In the genomic region with DNA sequence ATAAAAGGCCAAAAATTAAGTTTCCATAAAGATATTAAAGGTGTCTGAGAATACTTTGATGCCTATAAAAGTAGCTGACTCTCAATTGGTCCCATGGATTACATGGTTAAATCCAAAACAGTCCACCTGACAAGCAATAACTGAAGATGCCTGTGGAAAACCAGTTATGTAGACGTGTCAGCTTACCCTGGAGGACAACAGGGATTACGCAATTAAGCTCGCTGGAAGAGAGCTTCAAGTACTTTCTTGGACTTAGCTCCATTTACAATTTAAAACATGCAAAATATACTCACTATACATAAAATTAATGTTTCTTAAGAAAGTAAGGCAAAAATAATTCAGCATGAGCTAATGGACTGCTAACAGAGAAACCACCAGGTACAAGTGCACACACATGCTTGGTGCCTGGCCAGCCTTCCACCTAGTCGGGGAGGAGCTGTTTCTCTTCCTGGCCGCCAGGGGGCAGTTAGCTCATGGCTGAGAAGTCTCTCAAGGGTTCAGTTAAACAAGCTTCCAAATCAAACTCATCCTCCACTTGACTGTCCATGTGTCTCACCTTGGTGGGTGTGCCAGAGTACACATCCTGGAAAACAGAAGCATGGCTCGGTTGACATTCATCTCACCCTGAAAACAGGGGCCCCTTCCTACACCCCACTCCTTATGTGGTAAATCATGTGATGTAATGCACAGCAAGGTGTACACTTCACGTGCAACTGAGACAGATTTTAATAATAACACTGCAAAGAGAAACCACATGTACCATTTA, we compare ENCODE assay signal across 1 cellular context.
A peak's percentile ranks its signal among the peaks of the same experiment; 100 is the strongest.
TF ChIP-seq lines count a peak whose summit lies in the region.

No MANE protein-coding gene starts in this region.

TF ChIP-seq in K562, 482 proteins besides CTCF, POLR2A, EP300 and RAD21 (continued from another document and continues in another):
- TF ChIP-seq, protein P1, sequence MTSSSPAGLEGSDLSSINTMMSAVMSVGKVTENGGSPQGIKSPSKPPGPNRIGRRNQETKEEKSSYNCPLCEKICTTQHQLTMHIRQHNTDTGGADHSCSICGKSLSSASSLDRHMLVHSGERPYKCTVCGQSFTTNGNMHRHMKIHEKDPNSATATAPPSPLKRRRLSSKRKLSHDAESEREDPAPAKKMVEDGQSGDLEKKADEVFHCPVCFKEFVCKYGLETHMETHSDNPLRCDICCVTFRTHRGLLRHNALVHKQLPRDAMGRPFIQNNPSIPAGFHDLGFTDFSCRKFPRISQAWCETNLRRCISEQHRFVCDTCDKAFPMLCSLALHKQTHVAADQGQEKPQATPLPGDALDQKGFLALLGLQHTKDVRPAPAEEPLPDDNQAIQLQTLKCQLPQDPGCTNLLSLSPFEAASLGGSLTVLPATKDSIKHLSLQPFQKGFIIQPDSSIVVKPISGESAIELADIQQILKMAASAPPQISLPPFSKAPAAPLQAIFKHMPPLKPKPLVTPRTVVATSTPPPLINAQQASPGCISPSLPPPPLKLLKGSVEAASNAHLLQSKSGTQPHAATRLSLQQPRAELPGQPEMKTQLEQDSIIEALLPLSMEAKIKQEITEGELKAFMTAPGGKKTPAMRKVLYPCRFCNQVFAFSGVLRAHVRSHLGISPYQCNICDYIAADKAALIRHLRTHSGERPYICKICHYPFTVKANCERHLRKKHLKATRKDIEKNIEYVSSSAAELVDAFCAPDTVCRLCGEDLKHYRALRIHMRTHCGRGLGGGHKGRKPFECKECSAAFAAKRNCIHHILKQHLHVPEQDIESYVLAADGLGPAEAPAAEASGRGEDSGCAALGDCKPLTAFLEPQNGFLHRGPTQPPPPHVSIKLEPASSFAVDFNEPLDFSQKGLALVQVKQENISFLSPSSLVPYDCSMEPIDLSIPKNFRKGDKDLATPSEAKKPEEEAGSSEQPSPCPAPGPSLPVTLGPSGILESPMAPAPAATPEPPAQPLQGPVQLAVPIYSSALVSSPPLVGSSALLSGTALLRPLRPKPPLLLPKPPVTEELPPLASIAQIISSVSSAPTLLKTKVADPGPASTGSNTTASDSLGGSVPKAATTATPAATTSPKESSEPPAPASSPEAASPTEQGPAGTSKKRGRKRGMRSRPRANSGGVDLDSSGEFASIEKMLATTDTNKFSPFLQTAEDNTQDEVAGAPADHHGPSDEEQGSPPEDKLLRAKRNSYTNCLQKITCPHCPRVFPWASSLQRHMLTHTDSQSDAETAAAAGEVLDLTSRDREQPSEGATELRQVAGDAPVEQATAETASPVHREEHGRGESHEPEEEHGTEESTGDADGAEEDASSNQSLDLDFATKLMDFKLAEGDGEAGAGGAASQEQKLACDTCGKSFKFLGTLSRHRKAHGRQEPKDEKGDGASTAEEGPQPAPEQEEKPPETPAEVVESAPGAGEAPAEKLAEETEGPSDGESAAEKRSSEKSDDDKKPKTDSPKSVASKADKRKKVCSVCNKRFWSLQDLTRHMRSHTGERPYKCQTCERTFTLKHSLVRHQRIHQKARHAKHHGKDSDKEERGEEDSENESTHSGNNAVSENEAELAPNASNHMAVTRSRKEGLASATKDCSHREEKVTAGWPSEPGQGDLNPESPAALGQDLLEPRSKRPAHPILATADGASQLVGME (CRISPR knock-in tag; IDR thresholded peaks at IDR 0.05) = no peak
- TF ChIP-seq, protein P2, sequence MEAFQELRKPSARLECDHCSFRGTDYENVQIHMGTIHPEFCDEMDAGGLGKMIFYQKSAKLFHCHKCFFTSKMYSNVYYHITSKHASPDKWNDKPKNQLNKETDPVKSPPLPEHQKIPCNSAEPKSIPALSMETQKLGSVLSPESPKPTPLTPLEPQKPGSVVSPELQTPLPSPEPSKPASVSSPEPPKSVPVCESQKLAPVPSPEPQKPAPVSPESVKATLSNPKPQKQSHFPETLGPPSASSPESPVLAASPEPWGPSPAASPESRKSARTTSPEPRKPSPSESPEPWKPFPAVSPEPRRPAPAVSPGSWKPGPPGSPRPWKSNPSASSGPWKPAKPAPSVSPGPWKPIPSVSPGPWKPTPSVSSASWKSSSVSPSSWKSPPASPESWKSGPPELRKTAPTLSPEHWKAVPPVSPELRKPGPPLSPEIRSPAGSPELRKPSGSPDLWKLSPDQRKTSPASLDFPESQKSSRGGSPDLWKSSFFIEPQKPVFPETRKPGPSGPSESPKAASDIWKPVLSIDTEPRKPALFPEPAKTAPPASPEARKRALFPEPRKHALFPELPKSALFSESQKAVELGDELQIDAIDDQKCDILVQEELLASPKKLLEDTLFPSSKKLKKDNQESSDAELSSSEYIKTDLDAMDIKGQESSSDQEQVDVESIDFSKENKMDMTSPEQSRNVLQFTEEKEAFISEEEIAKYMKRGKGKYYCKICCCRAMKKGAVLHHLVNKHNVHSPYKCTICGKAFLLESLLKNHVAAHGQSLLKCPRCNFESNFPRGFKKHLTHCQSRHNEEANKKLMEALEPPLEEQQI (IDR thresholded peaks at IDR 0.05) = no peak
- TF ChIP-seq MCM3 (IDR thresholded peaks at IDR 0.05) (no peak), NFE2L1 (tag; IDR thresholded peaks at IDR 0.05; ENCODE audit: borderline replicate concordance, low read depth) (no peak), ZNF239 (CRISPR knock-in tag; IDR thresholded peaks at IDR 0.05) (no peak), GTF2E2 (tag; IDR thresholded peaks at IDR 0.05) (no peak), FOXP1 (CRISPR knock-in tag; IDR thresholded peaks at IDR 0.05) (no peak), HDAC3 (IDR thresholded peaks at IDR 0.05; ENCODE audit: borderline replicate concordance, partially characterized antibody) (no peak), ZNF217 (CRISPR knock-in tag; IDR thresholded peaks at IDR 0.05) (no peak), IFI16 (CRISPR knock-in tag; IDR thresholded peaks at IDR 0.05) (no peak), CCNT2 (IDR thresholded peaks at IDR 0.05; ENCODE audit: borderline replicate concordance, extremely low read depth, insufficient read length, low read depth, low read length) (no peak), SIX5 (IDR thresholded peaks at IDR 0.05; ENCODE audit: borderline replicate concordance in 1 of 2, insufficient read depth in 1 of 2, low read depth in 1 of 2, low read length in 2 of 2) (no peak), HDAC6 (IDR thresholded peaks at IDR 0.05; ENCODE audit: low read depth, low read length) (no peak), ZNF121 (CRISPR knock-in tag; conservative IDR thresholded peaks at IDR 0.05) (no peak), FOXA3 (CRISPR knock-in tag; conservative IDR thresholded peaks at IDR 0.05 in 1 of 2, IDR thresholded peaks at IDR 0.05 in 1 of 2) (no peak), ZNF57 (CRISPR knock-in tag; IDR thresholded peaks at IDR 0.05) (no peak), FOS (IDR thresholded peaks at IDR 0.05; ENCODE audit: extremely low read depth, insufficient read length) (no peak), ZKSCAN8 (CRISPR knock-in tag; IDR thresholded peaks at IDR 0.05) (no peak), IRF2 (CRISPR knock-in tag; IDR thresholded peaks at IDR 0.05) (no peak), GATAD2B (IDR thresholded peaks at IDR 0.05; ENCODE audit: borderline replicate concordance) (no peak), ETV1 (tag; conservative IDR thresholded peaks at IDR 0.05; ENCODE audit: low read depth) (no peak), MIER1 (IDR thresholded peaks at IDR 0.05; ENCODE audit: low read depth) (no peak)
- TF ChIP-seq, protein P3, sequence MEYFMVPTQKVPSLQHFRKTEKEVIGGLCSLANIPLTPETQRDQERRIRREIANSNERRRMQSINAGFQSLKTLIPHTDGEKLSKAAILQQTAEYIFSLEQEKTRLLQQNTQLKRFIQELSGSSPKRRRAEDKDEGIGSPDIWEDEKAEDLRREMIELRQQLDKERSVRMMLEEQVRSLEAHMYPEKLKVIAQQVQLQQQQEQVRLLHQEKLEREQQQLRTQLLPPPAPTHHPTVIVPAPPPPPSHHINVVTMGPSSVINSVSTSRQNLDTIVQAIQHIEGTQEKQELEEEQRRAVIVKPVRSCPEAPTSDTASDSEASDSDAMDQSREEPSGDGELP (CRISPR knock-in tag; IDR thresholded peaks at IDR 0.05; ENCODE audit: borderline replicate concordance) = peak; percentile 31; the same call in 1 of the 2 replicates
- TF ChIP-seq, protein P4, sequence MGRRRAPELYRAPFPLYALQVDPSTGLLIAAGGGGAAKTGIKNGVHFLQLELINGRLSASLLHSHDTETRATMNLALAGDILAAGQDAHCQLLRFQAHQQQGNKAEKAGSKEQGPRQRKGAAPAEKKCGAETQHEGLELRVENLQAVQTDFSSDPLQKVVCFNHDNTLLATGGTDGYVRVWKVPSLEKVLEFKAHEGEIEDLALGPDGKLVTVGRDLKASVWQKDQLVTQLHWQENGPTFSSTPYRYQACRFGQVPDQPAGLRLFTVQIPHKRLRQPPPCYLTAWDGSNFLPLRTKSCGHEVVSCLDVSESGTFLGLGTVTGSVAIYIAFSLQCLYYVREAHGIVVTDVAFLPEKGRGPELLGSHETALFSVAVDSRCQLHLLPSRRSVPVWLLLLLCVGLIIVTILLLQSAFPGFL (CRISPR knock-in tag; IDR thresholded peaks at IDR 0.05) = no peak
- TF ChIP-seq, protein P5, sequence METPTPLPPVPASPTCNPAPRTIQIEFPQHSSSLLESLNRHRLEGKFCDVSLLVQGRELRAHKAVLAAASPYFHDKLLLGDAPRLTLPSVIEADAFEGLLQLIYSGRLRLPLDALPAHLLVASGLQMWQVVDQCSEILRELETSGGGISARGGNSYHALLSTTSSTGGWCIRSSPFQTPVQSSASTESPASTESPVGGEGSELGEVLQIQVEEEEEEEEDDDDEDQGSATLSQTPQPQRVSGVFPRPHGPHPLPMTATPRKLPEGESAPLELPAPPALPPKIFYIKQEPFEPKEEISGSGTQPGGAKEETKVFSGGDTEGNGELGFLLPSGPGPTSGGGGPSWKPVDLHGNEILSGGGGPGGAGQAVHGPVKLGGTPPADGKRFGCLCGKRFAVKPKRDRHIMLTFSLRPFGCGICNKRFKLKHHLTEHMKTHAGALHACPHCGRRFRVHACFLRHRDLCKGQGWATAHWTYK (CRISPR knock-in tag; IDR thresholded peaks at IDR 0.05) = no peak
- TF ChIP-seq, protein P6, sequence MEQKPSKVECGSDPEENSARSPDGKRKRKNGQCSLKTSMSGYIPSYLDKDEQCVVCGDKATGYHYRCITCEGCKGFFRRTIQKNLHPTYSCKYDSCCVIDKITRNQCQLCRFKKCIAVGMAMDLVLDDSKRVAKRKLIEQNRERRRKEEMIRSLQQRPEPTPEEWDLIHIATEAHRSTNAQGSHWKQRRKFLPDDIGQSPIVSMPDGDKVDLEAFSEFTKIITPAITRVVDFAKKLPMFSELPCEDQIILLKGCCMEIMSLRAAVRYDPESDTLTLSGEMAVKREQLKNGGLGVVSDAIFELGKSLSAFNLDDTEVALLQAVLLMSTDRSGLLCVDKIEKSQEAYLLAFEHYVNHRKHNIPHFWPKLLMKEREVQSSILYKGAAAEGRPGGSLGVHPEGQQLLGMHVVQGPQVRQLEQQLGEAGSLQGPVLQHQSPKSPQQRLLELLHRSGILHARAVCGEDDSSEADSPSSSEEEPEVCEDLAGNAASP (IDR thresholded peaks at IDR 0.05) = no peak
- TF ChIP-seq, protein P7, sequence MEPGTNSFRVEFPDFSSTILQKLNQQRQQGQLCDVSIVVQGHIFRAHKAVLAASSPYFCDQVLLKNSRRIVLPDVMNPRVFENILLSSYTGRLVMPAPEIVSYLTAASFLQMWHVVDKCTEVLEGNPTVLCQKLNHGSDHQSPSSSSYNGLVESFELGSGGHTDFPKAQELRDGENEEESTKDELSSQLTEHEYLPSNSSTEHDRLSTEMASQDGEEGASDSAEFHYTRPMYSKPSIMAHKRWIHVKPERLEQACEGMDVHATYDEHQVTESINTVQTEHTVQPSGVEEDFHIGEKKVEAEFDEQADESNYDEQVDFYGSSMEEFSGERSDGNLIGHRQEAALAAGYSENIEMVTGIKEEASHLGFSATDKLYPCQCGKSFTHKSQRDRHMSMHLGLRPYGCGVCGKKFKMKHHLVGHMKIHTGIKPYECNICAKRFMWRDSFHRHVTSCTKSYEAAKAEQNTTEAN (CRISPR knock-in tag; IDR thresholded peaks at IDR 0.05) = no peak
- TF ChIP-seq, protein P8, sequence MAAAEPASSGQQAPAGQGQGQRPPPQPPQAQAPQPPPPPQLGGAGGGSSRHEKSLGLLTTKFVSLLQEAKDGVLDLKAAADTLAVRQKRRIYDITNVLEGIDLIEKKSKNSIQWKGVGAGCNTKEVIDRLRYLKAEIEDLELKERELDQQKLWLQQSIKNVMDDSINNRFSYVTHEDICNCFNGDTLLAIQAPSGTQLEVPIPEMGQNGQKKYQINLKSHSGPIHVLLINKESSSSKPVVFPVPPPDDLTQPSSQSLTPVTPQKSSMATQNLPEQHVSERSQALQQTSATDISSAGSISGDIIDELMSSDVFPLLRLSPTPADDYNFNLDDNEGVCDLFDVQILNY (CRISPR knock-in tag; IDR thresholded peaks at IDR 0.05) = no peak
- TF ChIP-seq, protein P9, sequence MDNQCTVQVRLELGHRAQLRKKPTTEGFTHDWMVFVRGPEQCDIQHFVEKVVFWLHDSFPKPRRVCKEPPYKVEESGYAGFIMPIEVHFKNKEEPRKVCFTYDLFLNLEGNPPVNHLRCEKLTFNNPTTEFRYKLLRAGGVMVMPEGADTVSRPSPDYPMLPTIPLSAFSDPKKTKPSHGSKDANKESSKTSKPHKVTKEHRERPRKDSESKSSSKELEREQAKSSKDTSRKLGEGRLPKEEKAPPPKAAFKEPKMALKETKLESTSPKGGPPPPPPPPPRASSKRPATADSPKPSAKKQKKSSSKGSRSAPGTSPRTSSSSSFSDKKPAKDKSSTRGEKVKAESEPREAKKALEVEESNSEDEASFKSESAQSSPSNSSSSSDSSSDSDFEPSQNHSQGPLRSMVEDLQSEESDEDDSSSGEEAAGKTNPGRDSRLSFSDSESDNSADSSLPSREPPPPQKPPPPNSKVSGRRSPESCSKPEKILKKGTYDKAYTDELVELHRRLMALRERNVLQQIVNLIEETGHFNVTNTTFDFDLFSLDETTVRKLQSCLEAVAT (IDR thresholded peaks at IDR 0.05) = no peak
- TF ChIP-seq, protein P10, sequence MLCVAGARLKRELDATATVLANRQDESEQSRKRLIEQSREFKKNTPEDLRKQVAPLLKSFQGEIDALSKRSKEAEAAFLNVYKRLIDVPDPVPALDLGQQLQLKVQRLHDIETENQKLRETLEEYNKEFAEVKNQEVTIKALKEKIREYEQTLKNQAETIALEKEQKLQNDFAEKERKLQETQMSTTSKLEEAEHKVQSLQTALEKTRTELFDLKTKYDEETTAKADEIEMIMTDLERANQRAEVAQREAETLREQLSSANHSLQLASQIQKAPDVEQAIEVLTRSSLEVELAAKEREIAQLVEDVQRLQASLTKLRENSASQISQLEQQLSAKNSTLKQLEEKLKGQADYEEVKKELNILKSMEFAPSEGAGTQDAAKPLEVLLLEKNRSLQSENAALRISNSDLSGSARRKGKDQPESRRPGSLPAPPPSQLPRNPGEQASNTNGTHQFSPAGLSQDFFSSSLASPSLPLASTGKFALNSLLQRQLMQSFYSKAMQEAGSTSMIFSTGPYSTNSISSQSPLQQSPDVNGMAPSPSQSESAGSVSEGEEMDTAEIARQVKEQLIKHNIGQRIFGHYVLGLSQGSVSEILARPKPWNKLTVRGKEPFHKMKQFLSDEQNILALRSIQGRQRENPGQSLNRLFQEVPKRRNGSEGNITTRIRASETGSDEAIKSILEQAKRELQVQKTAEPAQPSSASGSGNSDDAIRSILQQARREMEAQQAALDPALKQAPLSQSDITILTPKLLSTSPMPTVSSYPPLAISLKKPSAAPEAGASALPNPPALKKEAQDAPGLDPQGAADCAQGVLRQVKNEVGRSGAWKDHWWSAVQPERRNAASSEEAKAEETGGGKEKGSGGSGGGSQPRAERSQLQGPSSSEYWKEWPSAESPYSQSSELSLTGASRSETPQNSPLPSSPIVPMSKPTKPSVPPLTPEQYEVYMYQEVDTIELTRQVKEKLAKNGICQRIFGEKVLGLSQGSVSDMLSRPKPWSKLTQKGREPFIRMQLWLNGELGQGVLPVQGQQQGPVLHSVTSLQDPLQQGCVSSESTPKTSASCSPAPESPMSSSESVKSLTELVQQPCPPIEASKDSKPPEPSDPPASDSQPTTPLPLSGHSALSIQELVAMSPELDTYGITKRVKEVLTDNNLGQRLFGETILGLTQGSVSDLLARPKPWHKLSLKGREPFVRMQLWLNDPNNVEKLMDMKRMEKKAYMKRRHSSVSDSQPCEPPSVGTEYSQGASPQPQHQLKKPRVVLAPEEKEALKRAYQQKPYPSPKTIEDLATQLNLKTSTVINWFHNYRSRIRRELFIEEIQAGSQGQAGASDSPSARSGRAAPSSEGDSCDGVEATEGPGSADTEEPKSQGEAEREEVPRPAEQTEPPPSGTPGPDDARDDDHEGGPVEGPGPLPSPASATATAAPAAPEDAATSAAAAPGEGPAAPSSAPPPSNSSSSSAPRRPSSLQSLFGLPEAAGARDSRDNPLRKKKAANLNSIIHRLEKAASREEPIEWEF (CRISPR knock-in tag; IDR thresholded peaks at IDR 0.05) = no peak
